In the genomic region with DNA sequence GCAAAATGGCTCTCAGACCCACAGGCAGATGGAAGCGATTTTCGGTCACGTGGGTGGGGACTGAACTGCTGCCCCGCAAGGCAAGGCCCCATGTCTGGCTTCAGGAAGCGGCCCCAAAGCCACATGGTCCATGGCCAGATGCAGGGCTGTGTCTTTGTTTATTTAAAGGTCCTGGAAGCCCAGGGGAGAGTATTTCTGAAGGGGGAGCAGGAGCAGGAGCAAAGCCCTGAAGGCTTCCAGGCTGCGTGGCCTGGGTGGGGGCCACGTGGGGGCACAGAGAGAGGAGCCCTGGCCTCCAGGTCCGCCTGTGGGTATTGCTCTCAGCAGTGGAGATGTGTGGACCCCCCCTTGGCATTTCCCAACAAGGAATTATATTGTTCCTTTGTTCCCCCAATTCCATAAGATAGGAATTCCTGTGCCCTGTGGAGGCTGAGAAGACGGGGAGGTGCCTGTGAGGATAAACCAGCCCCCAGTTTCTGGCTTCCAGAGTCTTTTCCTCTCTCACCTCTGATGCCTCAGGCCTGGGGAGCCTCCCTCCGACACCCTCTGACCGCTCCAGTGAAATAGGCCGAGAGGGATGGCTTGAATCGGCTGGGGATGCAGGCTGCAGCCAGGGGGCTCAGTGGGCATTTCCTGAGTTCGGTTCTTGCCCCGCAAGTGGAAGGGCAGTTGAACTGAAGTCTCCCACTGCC, we compare ENCODE assay signal across 12 cellular contexts.
DNase-seq lines count a peak whose midpoint lies in the region; ATAC-seq and TF ChIP-seq lines count a peak whose summit lies in the region.
"Had no signal": no experiment of that assay in that cellular context is flagged by ENCODE, and none has a peak within 500 bp of the region (broad histone marks: within the 10 kb centered on the region; RNA-seq: fewer than 3 reads in every experiment).

No MANE protein-coding gene starts in this region.

- no peak for TF ChIP-seq EP300 in transverse colon (IDR thresholded peaks at IDR 0.05; ENCODE audit: low read depth)

- H3K27ac ChIP-seq in iPS-18a (ENCODE audit: low read length), result peak overlapping the region; percentile 7
- H3K27ac ChIP-seq in transverse colon, result peak overlapping the region; percentile 69 to 87 (median 81)
- H3K27ac ChIP-seq: coronary artery had no signal

- peaks cover 26% of the 10 kb centered on the region for H3K36me3 Mint-ChIP-seq in activated naive CD8-positive, alpha-beta T cell treated with anti-CD3 and anti-CD28 coated beads for 36 hours

- no peaks in the 10 kb centered on the region for H3K9me3 Mint-ChIP-seq in activated naive CD8-positive, alpha-beta T cell treated with anti-CD3 and anti-CD28 coated beads for 36 hours
- H3K9me3 Mint-ChIP-seq: IgD-negative memory B cell had no signal

- in situ Hi-C loops in transverse colon (cut with MboI; ENCODE audit: low pct_ligation_motif_present in 1 of 4, low pct_unique_long_range_greater_than_20kb in 1 of 4, low sequenced_read_pairs in 3 of 4), result loop anchor here in 1 of 4 donors (25.0 kb wide), 1 partner anchor 143 kb away; no protein-coding TSS in a partner anchor

- H3K27me3 ChIP-seq in iPS-18a (ENCODE audit: control insufficient read depth, insufficient read depth, low read length) (no peaks in the 10 kb centered on the region), transverse colon (no peaks in the 10 kb centered on the region)

- peak overlapping the region; percentile 1 for H3K9ac ChIP-seq in iPS-18a (ENCODE audit: low read length)

- WGBS in transverse colon (ENCODE audit: low coverage in 1 of 2), 2 donors, result 73% methylated on average over 13 of the region's 15 CpGs; no CpG with 5 or more reads in 1 of the 2 donors

- TF ChIP-seq CTCF in transverse colon (IDR thresholded peaks at IDR 0.05), result no peak

- H3K4me1 Mint-ChIP-seq in activated naive CD8-positive, alpha-beta T cell treated with anti-CD3 and anti-CD28 coated beads for 36 hours, result peaks cover 51% of the 10 kb centered on the region

- H3K4me1 ChIP-seq in iPS-18a (ENCODE audit: control insufficient read depth, low read depth, low read length), result peaks cover 29% of the 10 kb centered on the region
- H3K4me1 ChIP-seq in transverse colon, result peaks cover 42 to 64% (median 52%) of the 10 kb centered on the region in 4 donors

- peak; percentile 59 for DNase-seq in Right ventricle myocardium inferior (ENCODE audit: missing footprints)
- no peak for DNase-seq in cardiac septum (ENCODE audit: low spot score)
- no peak for DNase-seq in activated naive CD8-positive, alpha-beta T cell treated with anti-CD3 and anti-CD28 coated beads for 36 hours
- no peak for DNase-seq in transverse colon
- DNase-seq in activated CD4-positive, alpha-beta T cell treated with anti-CD3 and anti-CD28 coated beads for 1 hour, result no peak
- DNase-seq: NCI-H2227 treated with DMSO at 0.1 percent for 48 hours; stimulated activated CD4-positive, alpha-beta T cell treated with anti-CD3 and anti-CD28 coated beads, Interleukin-4, amount 100 ng/mL, for 1 hour had no signal

- no peak for TF ChIP-seq POLR2A in transverse colon (IDR thresholded peaks at IDR 0.05)

- no peaks in the 10 kb centered on the region for H3K27me3 Mint-ChIP-seq in activated naive CD8-positive, alpha-beta T cell treated with anti-CD3 and anti-CD28 coated beads for 36 hours
- H3K27me3 Mint-ChIP-seq: IgD-negative memory B cell had no signal

- H3K27ac Mint-ChIP-seq in activated naive CD8-positive, alpha-beta T cell treated with anti-CD3 and anti-CD28 coated beads for 36 hours, result peak overlapping the region; percentile 73

- H3K36me3 ChIP-seq in iPS-18a (ENCODE audit: control insufficient read depth, low read depth, low read length), result peaks cover 13% of the 10 kb centered on the region
- H3K36me3 ChIP-seq in transverse colon, result peaks cover 0 to 15% (median 7%) of the 10 kb centered on the region in 4 donors

- no peak for ATAC-seq in Right ventricle myocardium inferior
- no peak for ATAC-seq in GM18868 (IDR thresholded peaks at IDR 0.05; ENCODE audit: unreplicated experiment)
- ATAC-seq in GM18867 (IDR thresholded peaks at IDR 0.05; ENCODE audit: unreplicated experiment), result no peak

- H3K4me3 ChIP-seq in iPS-18a (ENCODE audit: low read length), result no peak overlapping the region
- no peak overlapping the region for H3K4me3 ChIP-seq in transverse colon
- H3K4me3 ChIP-seq: coronary artery had no signal

- intact Hi-C loops in Right ventricle myocardium inferior (cut with DNase I) (no loop called here), cardiac septum (cut with DNase I) (no loop called here), transverse colon (cut with DNase I; ENCODE audit: low total_unique reads) (loop anchor here (5.0 kb wide), 2 partner anchors 108 to 158 kb away; no protein-coding TSS in a partner anchor)

- H3K9me3 ChIP-seq in iPS-18a (ENCODE audit: control insufficient read depth, low read depth, low read length) (no peaks in the 10 kb centered on the region), transverse colon (no peaks in the 10 kb centered on the region)

- H3K4me3 Mint-ChIP-seq in activated naive CD8-positive, alpha-beta T cell treated with anti-CD3 and anti-CD28 coated beads for 36 hours, result no peak overlapping the region
